In genomic region chr3:52453496-52454234, GRCh38 we compare ENCODE assay signal across 9 cellular contexts. TPM values are rescaled to one million over a fixed set of nuclear protein-coding genes. Genes with fewer than 3 reads are reported as not detected.
DNase-seq lines count a peak whose midpoint lies in the region; ATAC-seq and TF ChIP-seq lines count a peak whose summit lies in the region.
"Had no signal": no experiment of that assay in that cellular context is flagged by ENCODE, and none has a peak within 500 bp of the region (broad histone marks: within the 10 kb centered on the region; RNA-seq: fewer than 3 reads in every experiment).

Gene TNNC1 (minus strand): TSS chr3:52454041. CDS start chr3:52454015, 26 bp downstream.

- peaks cover 41% of the 10 kb centered on the region for H3K4me1 Mint-ChIP-seq in activated CD8-positive, alpha-beta memory T cell treated with anti-CD3 and anti-CD28 coated beads, Interleukin-2, amount 10 ng/mL, durations not matched to agents 7 days and 5 days
- peaks cover 30% of the 10 kb centered on the region for H3K4me1 Mint-ChIP-seq in type B pancreatic cell (ENCODE audit: unreplicated experiment)

- H3K9me3 ChIP-seq in breast epithelium = no peaks in the 10 kb centered on the region
- no peaks in the 10 kb centered on the region for H3K9me3 ChIP-seq in lung (ENCODE audit: control insufficient read depth in 2 of 2, insufficient read depth in 1 of 2, low read length in 1 of 2)

- ATAC-seq in activated CD8-positive, alpha-beta memory T cell treated with anti-CD3 and anti-CD28 coated beads, Interleukin-2, amount 10 ng/mL, durations not matched to agents 7 days and 5 days = no peak
- ATAC-seq in lung (ENCODE audit: insufficient read depth, low FRiP score) (peak; percentile 25), HG02840 (IDR thresholded peaks at IDR 0.05; ENCODE audit: low FRiP score, unreplicated experiment) (no peak)

- peak within 1 kb of the TSS; percentile 94 for H3K27ac Mint-ChIP-seq in activated CD8-positive, alpha-beta memory T cell treated with anti-CD3 and anti-CD28 coated beads, Interleukin-2, amount 10 ng/mL, durations not matched to agents 7 days and 5 days
- peak within 1 kb of the TSS; percentile 92 for H3K27ac Mint-ChIP-seq in type B pancreatic cell

- peak within 1 kb of the TSS; percentile 94 to 96 for H3K27ac ChIP-seq in breast epithelium
- H3K27ac ChIP-seq in lung (ENCODE audit: low read depth in 1 of 2, low read length in 1 of 2) = peak within 1 kb of the TSS; percentile 92 to 95

- H3K36me3 ChIP-seq in breast epithelium (no peaks in the 10 kb centered on the region), lung (ENCODE audit: control insufficient read depth in 2 of 2, insufficient read depth in 2 of 2, low read length in 2 of 2) (peaks cover 5% of the 10 kb centered on the region in 2 donors)

- CTCF ChIA-PET in activated CD8-positive, alpha-beta memory T cell treated with anti-CD3 and anti-CD28 coated beads, Interleukin-2, amount 10 ng/mL, durations not matched to agents 7 days and 5 days (lab: Charles Lee) = interaction anchor here (1.1 to 3.1 kb wide), 6 partner anchors 8 to 234 kb away, joined by 3 to 14 read pairs (median 6); partner anchors contain the start of gene SEMA3G

- H3K4me3 Mint-ChIP-seq in activated CD8-positive, alpha-beta memory T cell treated with anti-CD3 and anti-CD28 coated beads, Interleukin-2, amount 10 ng/mL, durations not matched to agents 7 days and 5 days = peak within 1 kb of the TSS; percentile 95
- peak within 1 kb of the TSS; percentile 94 for H3K4me3 Mint-ChIP-seq in type B pancreatic cell

- TF ChIP-seq POLR2A in breast epithelium (IDR thresholded peaks at IDR 0.05) = no peak

- no peaks in the 10 kb centered on the region for H3K9me3 Mint-ChIP-seq in activated CD8-positive, alpha-beta memory T cell treated with anti-CD3 and anti-CD28 coated beads, Interleukin-2, amount 10 ng/mL, durations not matched to agents 7 days and 5 days (ENCODE audit: low read depth)
- H3K9me3 Mint-ChIP-seq in type B pancreatic cell = no peaks in the 10 kb centered on the region

- H3K36me3 Mint-ChIP-seq in activated CD8-positive, alpha-beta memory T cell treated with anti-CD3 and anti-CD28 coated beads, Interleukin-2, amount 10 ng/mL, durations not matched to agents 7 days and 5 days = no peaks in the 10 kb centered on the region
- peaks cover 6% of the 10 kb centered on the region for H3K36me3 Mint-ChIP-seq in type B pancreatic cell

- TF ChIP-seq CTCF in breast epithelium (IDR thresholded peaks at IDR 0.05) (no peak), lung (IDR thresholded peaks at IDR 0.05; ENCODE audit: control extremely low read depth, extremely low read depth) (no peak), type B pancreatic cell (conservative IDR thresholded peaks at IDR 0.05) (no peak)

- DNase-seq in activated CD8-positive, alpha-beta memory T cell treated with anti-CD3 and anti-CD28 coated beads, Interleukin-2, amount 10 ng/mL, durations not matched to agents 7 days and 5 days = no peak
- no peak for DNase-seq in activated CD8-positive, alpha-beta memory T cell treated with anti-CD3 and anti-CD28 coated beads for 24 hours
- DNase-seq in breast epithelium (ENCODE audit: low spot score in 2 of 2) = no peak
- DNase-seq in lung (ENCODE audit: low spot score) = peak; percentile 59
- no peak for DNase-seq in type B pancreatic cell (ENCODE audit: extremely low spot score, unreplicated experiment)
- DNase-seq in DMS114 treated with DMSO at 0.1 percent for 48 hours (lab: John Stamatoyannopoulos, UW; ENCODE audit: unreplicated experiment) = no peak
- no peak for DNase-seq in UCSD-AML1 (lab: John Stamatoyannopoulos, UW; ENCODE audit: unreplicated experiment)
- DNase-seq: MV-4-11 had no signal

- intact Hi-C loops in breast epithelium (cut with DNase I; ENCODE audit: low total_unique reads) = no loop called here

- no peaks in the 10 kb centered on the region for H3K27me3 Mint-ChIP-seq in activated CD8-positive, alpha-beta memory T cell treated with anti-CD3 and anti-CD28 coated beads, Interleukin-2, amount 10 ng/mL, durations not matched to agents 7 days and 5 days
- no peaks in the 10 kb centered on the region for H3K27me3 Mint-ChIP-seq in type B pancreatic cell

- 61 to 71% methylated on average over 16 of the region's 16 CpGs for WGBS in lung, 2 donors

- H3K4me3 ChIP-seq in breast epithelium = peak within 1 kb of the TSS; percentile 92 to 97 (median 93)
- no peak within 1 kb of the TSS for H3K4me3 ChIP-seq in lung

- H3K4me1 ChIP-seq in breast epithelium (peaks cover 0 to 20% of the 10 kb centered on the region in 2 donors), lung (ENCODE audit: control insufficient read depth in 2 of 2, insufficient read depth in 2 of 2, low read length in 2 of 2) (peaks cover 0 to 15% of the 10 kb centered on the region in 2 donors)

- H3K27me3 ChIP-seq in breast epithelium = no peaks in the 10 kb centered on the region
- no peaks in the 10 kb centered on the region for H3K27me3 ChIP-seq in lung (ENCODE audit: control insufficient read depth, insufficient read depth)

RNA-seq across cellular contexts. Expression of gene TNNC1, which starts in this region (rescaled TPM):
- 1 to 10 TPM; 1.4 to 2.6 TPM for total RNA-seq in activated CD8-positive, alpha-beta memory T cell treated with anti-CD3 and anti-CD28 coated beads, Interleukin-2, amount 10 ng/mL, durations not matched to agents 7 days and 5 days
- total RNA-seq in breast epithelium = 1 to 10 TPM in 2 of 3 donors, not detected in 1; 3.7 to 4.2 TPM
- 10 to 100 TPM; 31.3 to 35.6 TPM for total RNA-seq in lung
- 100 to 1,000 TPM in 1 of 2 donors, 10 to 100 TPM in 1; 17.3 to 250 TPM for polyA plus RNA-seq in lung
- total RNA-seq in type B pancreatic cell (ENCODE audit: low replicate concordance) = 6.6 and 16.6 TPM in 2 replicates
